ENCODE assay signal across 22 cellular contexts in the genomic region with DNA sequence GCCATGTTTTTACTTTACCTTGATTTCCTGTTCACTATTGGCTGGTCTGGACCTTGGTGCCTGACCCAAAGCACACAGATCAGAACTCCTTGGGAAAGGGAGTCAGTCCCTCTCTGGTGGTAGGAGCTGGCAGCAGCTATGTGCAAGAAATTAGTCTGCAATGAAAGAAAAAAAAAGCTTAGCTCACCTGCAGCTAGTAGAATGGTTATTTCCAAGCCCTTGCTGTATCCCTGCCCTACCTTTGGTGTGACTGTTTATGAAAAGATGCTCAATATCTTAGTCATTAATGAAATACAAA.
"Had no signal": no experiment of that assay in that cellular context is flagged by ENCODE, and none has a peak within 500 bp of the region (broad histone marks: within the 10 kb centered on the region; RNA-seq: fewer than 3 reads in every experiment).

No MANE protein-coding gene starts in this region.

- H3K27ac ChIP-seq: heart left ventricle, neural progenitor cell, ovary, tibial artery had no signal

- DNase-seq: cerebellar nuclear complex; dermis blood vessel endothelial cell; endodermal cell; erythroblast; heart left ventricle; immature natural killer cell; left ventricle myocardium superior; nucleus accumbens; ovary; right cardiac atrium; stimulated activated CD4-positive, alpha-beta T cell treated with anti-CD3 and anti-CD28 coated beads, Interleukin-4, amount 100 ng/mL, for 1 hour; stimulated activated CD8-positive, alpha-beta memory T cell treated with anti-CD3 and anti-CD28 coated beads, Interleukin-4, amount 100 ng/mL, for 48 hours; stimulated activated naive CD8-positive, alpha-beta T cell treated with anti-CD3 and anti-CD28 coated beads, Interleukin-15, Interleukin-2, amounts not matched to agents 100 U/mL and 50 U/mL, for 24 hours; tibial artery had no signal

- H3K4me2 ChIP-seq: neural progenitor cell, smooth muscle cell had no signal

- H2AFZ ChIP-seq: neural progenitor cell had no signal

- H3K27me3 ChIP-seq: heart left ventricle, neural progenitor cell, ovary, tibial artery had no signal

- H3K4me3 ChIP-seq: heart left ventricle, neural progenitor cell, ovary, smooth muscle cell, tibial artery had no signal

- H3K9me3 ChIP-seq: heart left ventricle, ovary, tibial artery had no signal

- FAIRE-seq: colon, endothelial cell of umbilical vein, frontal cortex, keratinocyte had no signal

- H3K9ac ChIP-seq: neural progenitor cell had no signal

- H3K4me1 ChIP-seq: neural progenitor cell had no signal

- H3K36me3 ChIP-seq: heart left ventricle, neural progenitor cell, ovary, tibial artery had no signal

- ATAC-seq: heart left ventricle; left ventricle myocardium superior; natural killer cell treated with Interleukin-12 subunit alpha and Interleukin-12 subunit beta and Interleukin-15 and Interleukin-18, amount 100 ng/mL, for 72 hours; right cardiac atrium; stimulated activated effector memory CD8-positive, alpha-beta T cell treated with anti-CD3 and anti-CD28 coated beads, Interleukin-12 subunit alpha, Interleukin-12 subunit beta, amount 100 ng/mL, for 72 hours; stimulated activated naive CD8-positive, alpha-beta T cell treated with anti-CD3 and anti-CD28 coated beads, Interleukin-15, Interleukin-2, amounts not matched to agents 100 U/mL and 50 U/mL, for 24 hours had no signal
